1 cellular context compared by ENCODE assay signal in the genomic region with DNA sequence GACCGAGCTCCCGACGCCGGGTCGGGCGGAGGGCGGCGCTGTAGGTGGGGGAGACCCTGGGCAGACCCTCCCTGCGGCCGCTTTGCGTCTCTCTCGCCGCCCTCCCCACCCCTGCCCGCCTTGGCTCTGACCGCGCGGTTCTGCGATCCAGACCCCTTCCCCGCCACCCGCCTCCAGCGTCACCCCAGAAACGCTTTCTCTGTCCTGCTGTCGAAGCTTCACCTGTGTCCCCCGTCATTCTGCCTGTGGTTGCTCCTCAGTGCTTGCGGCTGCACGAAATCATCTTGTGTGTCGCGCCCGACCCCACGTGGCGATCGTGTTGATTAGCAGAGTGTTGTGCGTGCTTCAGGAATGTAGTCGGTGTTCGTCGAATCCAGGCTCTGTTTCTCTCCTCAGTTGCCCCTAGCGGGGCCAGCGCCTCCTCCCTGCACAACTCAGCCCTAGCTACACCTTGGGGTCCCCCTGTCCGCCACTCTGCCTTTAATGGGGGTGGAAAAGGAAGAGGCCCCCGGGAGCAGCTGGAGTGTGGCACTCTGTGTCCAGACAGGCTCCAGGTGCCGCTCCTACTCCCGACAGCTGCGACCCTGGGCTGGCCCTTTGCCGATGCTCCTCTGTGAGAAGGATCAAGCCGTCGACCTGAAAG.
TF ChIP-seq lines count a peak whose summit lies in the region.

No MANE protein-coding gene starts in this region.

TF ChIP-seq in liver, 16 proteins besides CTCF, POLR2A, EP300 and RAD21 (continued from another document):
- TF ChIP-seq, protein P1, sequence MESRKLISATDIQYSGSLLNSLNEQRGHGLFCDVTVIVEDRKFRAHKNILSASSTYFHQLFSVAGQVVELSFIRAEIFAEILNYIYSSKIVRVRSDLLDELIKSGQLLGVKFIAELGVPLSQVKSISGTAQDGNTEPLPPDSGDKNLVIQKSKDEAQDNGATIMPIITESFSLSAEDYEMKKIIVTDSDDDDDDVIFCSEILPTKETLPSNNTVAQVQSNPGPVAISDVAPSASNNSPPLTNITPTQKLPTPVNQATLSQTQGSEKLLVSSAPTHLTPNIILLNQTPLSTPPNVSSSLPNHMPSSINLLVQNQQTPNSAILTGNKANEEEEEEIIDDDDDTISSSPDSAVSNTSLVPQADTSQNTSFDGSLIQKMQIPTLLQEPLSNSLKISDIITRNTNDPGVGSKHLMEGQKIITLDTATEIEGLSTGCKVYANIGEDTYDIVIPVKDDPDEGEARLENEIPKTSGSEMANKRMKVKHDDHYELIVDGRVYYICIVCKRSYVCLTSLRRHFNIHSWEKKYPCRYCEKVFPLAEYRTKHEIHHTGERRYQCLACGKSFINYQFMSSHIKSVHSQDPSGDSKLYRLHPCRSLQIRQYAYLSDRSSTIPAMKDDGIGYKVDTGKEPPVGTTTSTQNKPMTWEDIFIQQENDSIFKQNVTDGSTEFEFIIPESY (IDR thresholded peaks at IDR 0.05) = no peak
- TF ChIP-seq RXRA (IDR thresholded peaks at IDR 0.05) = no peak
- TF ChIP-seq FOXA2 (IDR thresholded peaks at IDR 0.05) = no peak
- TF ChIP-seq SP1 (IDR thresholded peaks at IDR 0.05) = no peak
- no peak for TF ChIP-seq NR2F2 (IDR thresholded peaks at IDR 0.05)
- TF ChIP-seq TAF1 (conservative IDR thresholded peaks at IDR 0.05) = no peak
- TF ChIP-seq GABPA (IDR thresholded peaks at IDR 0.05 in 1 of 2, conservative IDR thresholded peaks at IDR 0.05 in 1 of 2) = no peak
- TF ChIP-seq JUND (IDR thresholded peaks at IDR 0.05) = no peak
- TF ChIP-seq, protein P2, sequence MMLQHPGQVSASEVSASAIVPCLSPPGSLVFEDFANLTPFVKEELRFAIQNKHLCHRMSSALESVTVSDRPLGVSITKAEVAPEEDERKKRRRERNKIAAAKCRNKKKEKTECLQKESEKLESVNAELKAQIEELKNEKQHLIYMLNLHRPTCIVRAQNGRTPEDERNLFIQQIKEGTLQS (IDR thresholded peaks at IDR 0.05) = no peak
- no peak for TF ChIP-seq HNF4G (IDR thresholded peaks at IDR 0.05)
- TF ChIP-seq EGR1 (IDR thresholded peaks at IDR 0.05; ENCODE audit: low read depth in 2 of 2) = no peak
- no peak for TF ChIP-seq YY1 (IDR thresholded peaks at IDR 0.05)
- no peak for TF ChIP-seq FOXA1 (IDR thresholded peaks at IDR 0.05)
